8 cellular contexts compared by ENCODE assay signal in the genomic region with DNA sequence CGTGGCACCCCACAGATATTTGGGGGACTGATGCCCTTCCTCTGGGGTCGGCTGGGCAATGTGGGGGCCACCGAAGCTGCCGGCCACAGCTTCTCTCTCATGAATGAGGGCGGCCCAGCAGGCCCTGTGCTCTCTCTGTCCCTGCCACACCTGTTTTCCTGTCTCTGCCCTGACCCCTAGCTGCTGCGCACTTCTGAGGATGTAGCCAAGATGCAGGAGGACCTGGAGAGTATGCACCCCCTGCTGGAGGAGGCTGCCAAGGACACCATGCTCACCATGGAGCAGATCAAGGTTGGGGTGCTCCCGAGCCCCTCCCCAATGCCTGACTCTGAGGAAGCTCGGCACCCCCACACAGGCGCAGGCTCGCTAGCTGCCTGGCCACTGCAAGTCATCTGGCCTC. TPM values are rescaled to one million over a fixed set of nuclear protein-coding genes. Genes with fewer than 3 reads are reported as not detected.
DNase-seq lines count a peak whose midpoint lies in the region; ATAC-seq and TF ChIP-seq lines count a peak whose summit lies in the region.

No MANE protein-coding gene starts in this region.

- no TSS peak for BruUV-seq in PC-9 (replicated peaks; lab: Mats Ljungman, UMichigan)

- TF ChIP-seq CTCF in AG10803 (conservative IDR thresholded peaks at IDR 0.05; ENCODE audit: low read length) (peak; percentile 49), PC-9 (conservative IDR thresholded peaks at IDR 0.05) (peak; percentile 69), uterus (IDR thresholded peaks at IDR 0.05) (no peak)

- CTCF ChIA-PET in PC-9 (lab: Charles Lee): interaction anchor here (0.6 kb wide), 2 partner anchors 107 to 115 kb away, joined by 3 to 10 read pairs; a partner anchor contains a TSS

- ATAC-seq in GM18861 (IDR thresholded peaks at IDR 0.05; ENCODE audit: unreplicated experiment) (peak; percentile 62), HG02571 (IDR thresholded peaks at IDR 0.05; ENCODE audit: unreplicated experiment) (no peak)

- H3K79me2 ChIP-seq in PC-9 (ENCODE audit: low read depth): no peaks in the 10 kb centered on the region

- POLR2A ChIA-PET in PC-9 (lab: Charles Lee; ENCODE audit: unreplicated experiment): interaction anchor here (0.5 kb wide), 1 partner anchor 14 kb away, joined by 3 read pairs; no protein-coding TSS in a partner anchor

- intact Hi-C loops in PC-9 (cut with micrococcal nuclease; ENCODE audit: unreplicated experiment): loop anchor here (5.0 kb wide), 2 partner anchors 93 to 153 kb away; no protein-coding TSS in a partner anchor
- intact Hi-C loops in uterus (cut with DNase I; ENCODE audit: low total_unique reads): no loop called here

- no peak overlapping the region for H3K4me2 ChIP-seq in PC-9

- H3K36me3 ChIP-seq in PC-9 (ENCODE audit: low read depth) (no peaks in the 10 kb centered on the region), uterus (no peaks in the 10 kb centered on the region)

- no peaks in the 10 kb centered on the region for H3F3A ChIP-seq in PC-9 (ENCODE audit: insufficient read depth, low read depth)

- H3K27ac ChIP-seq in PC-9: no peak overlapping the region
- H3K27ac ChIP-seq in uterus: no peak overlapping the region

- no peak overlapping the region for H2AFZ ChIP-seq in PC-9

- H4K20me1 ChIP-seq in PC-9 (ENCODE audit: insufficient read depth): no peaks in the 10 kb centered on the region

- H3K27me3 ChIP-seq in PC-9 (ENCODE audit: insufficient read depth, low read depth) (no peaks in the 10 kb centered on the region), uterus (no peaks in the 10 kb centered on the region)

- H3K4me1 ChIP-seq in PC-9 (replicated peaks; ENCODE audit: insufficient read depth): no peaks in the 10 kb centered on the region
- no peaks in the 10 kb centered on the region for H3K4me1 ChIP-seq in uterus

- H3K9me3 ChIP-seq in PC-9 (ENCODE audit: insufficient read depth, low read depth) (no peaks in the 10 kb centered on the region), uterus (no peaks in the 10 kb centered on the region)

- DNase-seq in AG10803 (ENCODE audit: low read depth) (peak; percentile 12), PC-9 (peak; percentile 48 to 64), fibroblast of peridontal ligament (ENCODE audit: extremely low read depth) (peak; percentile 22), uterus (no peak), occipital lobe (lab: John Stamatoyannopoulos, UW) (no peak)
- DNase-seq in effector CD8-positive, alpha-beta T cell (lab: John Stamatoyannopoulos, UW): no peak

- TF ChIP-seq POLR2A in uterus (IDR thresholded peaks at IDR 0.05): no peak

- H3K9me2 ChIP-seq in PC-9 (ENCODE audit: insufficient read depth): no peaks in the 10 kb centered on the region

- H3K4me3 ChIP-seq in AG10803 (ENCODE audit: low read length) (no peak overlapping the region), PC-9 (no peak overlapping the region), uterus (no peak overlapping the region)

RNA-seq across cellular contexts. Expression of a gene that starts 24.7 kb away (rescaled TPM):
- total RNA-seq in PC-9 (2021) (81.4 and 81.7 TPM in 2 replicates), uterus (10 to 100 TPM; 14.6 to 66.8 (median 50.3) TPM), occipital lobe (105 TPM)

RNA-seq across cellular contexts. Expression of a gene that starts 25.3 kb away (rescaled TPM):
- total RNA-seq in PC-9 (2021) (14.0 and 14.5 TPM in 2 replicates), uterus (10 to 100 TPM in 1 of 4 donors, 1 to 10 TPM in 3; 1.5 to 13.4 (median 6.1) TPM), occipital lobe (4.7 TPM)

RNA-seq across cellular contexts. Expression of a gene that starts 59.7 kb away (rescaled TPM):
- total RNA-seq in PC-9 (2021) (1.3 and 1.4 TPM in 2 replicates), uterus (10 to 100 TPM in 3 of 4 donors, 1 to 10 TPM in 1; 4.4 to 91.2 (median 16.7) TPM), occipital lobe (3.0 TPM)

Comparison
In these comparisons a context has a peak if more than half of its experiments do, and no peak if none do; other contexts are left out.
1. DNase-seq: peak in AG10803 (single experiment), PC-9 (2 of 2) and fibroblast of peridontal ligament (single experiment); none in effector CD8-positive, alpha-beta T cell (single experiment), uterus (0 of 2) and occipital lobe (single experiment).
2. CTCF ChIP-seq: peak in AG10803 (single experiment) and PC-9 (single experiment); none in uterus (0 of 4).